8 cellular contexts compared by ENCODE assay signal in genomic region chr10:69861251-69862240, GRCh38. TPM values are rescaled to one million over a fixed set of nuclear protein-coding genes. Genes with fewer than 3 reads are reported as not detected.
DNase-seq lines count a peak whose midpoint lies in the region; ATAC-seq and TF ChIP-seq lines count a peak whose summit lies in the region.

No MANE protein-coding gene starts in this region.

- TF ChIP-seq CTCF in cardiac muscle cell (IDR thresholded peaks at IDR 0.05; ENCODE audit: low read depth, low read length), result peak; percentile 41
- no peak for TF ChIP-seq CTCF in left ventricle myocardium inferior (IDR thresholded peaks at IDR 0.05; ENCODE audit: borderline replicate concordance)
- peak; percentile 58 for TF ChIP-seq CTCF in RWPE2 (IDR thresholded peaks at IDR 0.05; ENCODE audit: poor library complexity, severe bottlenecking)
- TF ChIP-seq CTCF in heart right ventricle (IDR thresholded peaks at IDR 0.05), result peak in 4 of 9 donors; percentile 8 to 30 (median 12)

- WGBS in heart right ventricle, 2 donors, result 58 to 61% methylated on average over 7 of the region's 7 CpGs

- no peak overlapping the region for H3K27ac ChIP-seq in cardiac muscle cell
- no peak overlapping the region for H3K27ac ChIP-seq in left ventricle myocardium inferior (replicated peaks)
- H3K27ac ChIP-seq in RWPE2 (ENCODE audit: poor library complexity, severe bottlenecking), result peak overlapping the region; percentile 81
- no peak overlapping the region for H3K27ac ChIP-seq in heart right ventricle

- intact Hi-C loops in left ventricle myocardium inferior (cut with micrococcal nuclease), result no loop called here
- intact Hi-C loops in heart right ventricle (cut with DNase I), result no loop called here

- ATAC-seq in RWPE2 (ENCODE audit: low read depth) (peak; percentile 64), heart right ventricle (peak in 6 of 8 donors; percentile 15 to 52 (median 32)), GM18873 (IDR thresholded peaks at IDR 0.05; ENCODE audit: low FRiP score, unreplicated experiment) (no peak)

- H3K4me1 ChIP-seq in cardiac muscle cell (ENCODE audit: low read depth), result peaks cover 48% of the 10 kb centered on the region
- H3K4me1 ChIP-seq in left ventricle myocardium inferior, result peaks cover 15% of the 10 kb centered on the region
- H3K4me1 ChIP-seq in RWPE2 (ENCODE audit: insufficient read depth, poor library complexity, severe bottlenecking), result peaks cover 34% of the 10 kb centered on the region
- peaks cover 0 to 16% (median 10%) of the 10 kb centered on the region in 9 donors for H3K4me1 ChIP-seq in heart right ventricle

- H3K4me3 ChIP-seq in cardiac muscle cell (no peak overlapping the region), left ventricle myocardium inferior (no peak overlapping the region), RWPE2 (ENCODE audit: severe bottlenecking) (no peak overlapping the region), heart right ventricle (no peak overlapping the region)

- DNase-seq in cardiac muscle cell (ENCODE audit: low read depth in 1 of 2, low spot score in 1 of 2) (peak in 1 of 2 donors; percentile 90), left ventricle myocardium inferior (no peak), RWPE2 (ENCODE audit: low spot score) (no peak), heart right ventricle (no peak), KG1 (lab: John Stamatoyannopoulos, UW) (no peak), midbrain (lab: John Stamatoyannopoulos, UW) (no peak)
- no peak for DNase-seq in central memory CD4-positive, alpha-beta T cell

- H3K9me3 ChIP-seq in cardiac muscle cell (ENCODE audit: low read depth) (no peaks in the 10 kb centered on the region), left ventricle myocardium inferior (replicated peaks) (no peaks in the 10 kb centered on the region), RWPE2 (ENCODE audit: severe bottlenecking) (no peaks in the 10 kb centered on the region), heart right ventricle (no peaks in the 10 kb centered on the region)

- H3K36me3 ChIP-seq in cardiac muscle cell (no peaks in the 10 kb centered on the region), left ventricle myocardium inferior (no peaks in the 10 kb centered on the region), RWPE2 (ENCODE audit: low read depth) (no peaks in the 10 kb centered on the region), heart right ventricle (no peaks in the 10 kb centered on the region)

- no peaks in the 10 kb centered on the region for H3K27me3 ChIP-seq in cardiac muscle cell
- H3K27me3 ChIP-seq in left ventricle myocardium inferior (ENCODE audit: low read depth), result peaks cover 13% of the 10 kb centered on the region
- no peaks in the 10 kb centered on the region for H3K27me3 ChIP-seq in RWPE2 (ENCODE audit: insufficient read depth, poor library complexity, severe bottlenecking)
- no peaks in the 10 kb centered on the region for H3K27me3 ChIP-seq in heart right ventricle

RNA-seq across cellular contexts. Expression of gene COL13A1, which starts 59.8 kb away (rescaled TPM):
- 72.3 and 150 TPM in 2 replicates for total RNA-seq in cardiac muscle cell
- 57.2 and 95.2 TPM in 2 replicates for polyA plus RNA-seq in cardiac muscle cell
- total RNA-seq in left ventricle myocardium inferior, result 2.5 TPM
- 1 to 10 TPM in 9 of 10 donors, under 1 TPM in 1; 0.70 to 6.8 (median 2.9) TPM for total RNA-seq in heart right ventricle
- polyA plus RNA-seq in heart right ventricle, result 1 to 10 TPM; 2.1 to 2.5 TPM
